26 cellular contexts compared by ENCODE assay signal in the genomic region with DNA sequence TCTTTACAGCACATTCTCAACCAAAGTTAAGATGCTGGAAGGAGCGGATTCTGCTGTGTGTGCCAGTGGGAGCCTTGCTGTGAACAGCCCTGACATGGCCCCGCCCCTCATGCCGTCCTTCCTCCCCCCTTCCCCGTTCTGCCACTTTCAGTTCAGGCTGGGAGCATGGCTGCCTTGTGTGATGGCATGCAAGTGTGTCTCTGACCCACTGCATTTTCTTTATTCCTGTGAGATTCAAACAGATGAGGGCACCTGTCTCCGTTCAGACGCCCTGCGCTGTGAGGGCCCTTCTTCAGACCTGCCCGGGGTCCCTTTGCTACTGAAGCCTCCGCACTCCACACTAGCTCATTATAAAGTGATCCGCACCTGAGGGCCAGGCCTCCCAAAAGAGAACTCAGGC.
"Had no signal": no experiment of that assay in that cellular context is flagged by ENCODE, and none has a peak within 500 bp of the region (broad histone marks: within the 10 kb centered on the region; RNA-seq: fewer than 3 reads in every experiment).

No MANE protein-coding gene starts in this region.

- H3K4me1 ChIP-seq: SJSA1 had no signal

- H3K27me3 ChIP-seq: SJSA1 had no signal

- ATAC-seq: activated CD8-positive, alpha-beta T cell treated with anti-CD3 and anti-CD28 coated beads, Interleukin-2, amount 10 ng/mL, durations not matched to agents 7 days and 5 days; SK-N-SH treated with all-trans-retinoic acid at 6 μM for 48 hours had no signal

- H3K27ac ChIP-seq: SJSA1 had no signal

- H3K4me3 Mint-ChIP-seq: activated CD8-positive, alpha-beta T cell treated with anti-CD3 and anti-CD28 coated beads, Interleukin-2, amount 10 ng/mL, durations not matched to agents 7 days and 5 days; activated naive CD4-positive, alpha-beta T cell treated with anti-CD3 and anti-CD28 coated beads for 36 hours; activated naive CD8-positive, alpha-beta T cell; brain; WTC11 had no signal

- H3K9me3 ChIP-seq: SJSA1 had no signal

- H3K4me3 ChIP-seq: SJSA1 had no signal

- H3K27me3 Mint-ChIP-seq: activated naive CD8-positive, alpha-beta T cell; brain had no signal

- H3K27ac Mint-ChIP-seq: activated CD8-positive, alpha-beta T cell treated with anti-CD3 and anti-CD28 coated beads, Interleukin-2, amount 10 ng/mL, durations not matched to agents 7 days and 5 days; activated naive CD4-positive, alpha-beta T cell treated with anti-CD3 and anti-CD28 coated beads for 36 hours; activated naive CD8-positive, alpha-beta T cell; WTC11 had no signal

- DNase-seq: activated CD4-positive, alpha-beta T cell treated with anti-CD3 and anti-CD28 coated beads for 48 hours; activated CD4-positive, alpha-beta T cell treated with anti-CD3 and anti-CD28 coated beads, Interleukin-2, amount 50 U/mL, for 4 hours; activated CD4-positive, CD25-positive, alpha-beta regulatory T cell treated with anti-CD3 and anti-CD28 coated beads, Interleukin-2, amount 50 U/mL, for 72 hours; activated CD8-positive, alpha-beta memory T cell treated with anti-CD3 and anti-CD28 coated beads, Interleukin-2, amount 50 U/mL, for 48 hours; activated CD8-positive, alpha-beta T cell treated with anti-CD3 and anti-CD28 coated beads, Interleukin-2, amount 10 ng/mL, durations not matched to agents 7 days and 5 days; activated gamma-delta T cell; activated naive CD4-positive, alpha-beta T cell treated with anti-CD3 and anti-CD28 coated beads for 36 hours; activated T-cell treated with anti-CD3 and anti-CD28 coated beads, Interleukin-2, amount 50 U/mL, for 1 hour; cerebellar nuclear complex; KG1; NCI-H1048; NCI-H1694; NCI-H2029; NCI-H2171 treated with DMSO at 0.1 percent for 48 hours; NCI-H226; NCI-H526 treated with DMSO at 0.1 percent for 48 hours; NK-92 treated with Interleukin-12 subunit alpha and Interleukin-12 subunit beta, amount 100 ng/mL, for 24 hours; OCI-M1; RPMI8226; SHP77; SW 1271 had no signal

- H3K9me3 Mint-ChIP-seq: activated naive CD4-positive, alpha-beta T cell treated with anti-CD3 and anti-CD28 coated beads for 36 hours; brain had no signal
